In genomic region chr1:239976130-239976968, GRCh38 we compare ENCODE assay signal across 8 cellular contexts.
DNase-seq lines count a peak whose midpoint lies in the region; ATAC-seq, FAIRE-seq and TF ChIP-seq lines count a peak whose summit lies in the region.

No MANE protein-coding gene starts in this region.

- no peaks in the 10 kb centered on the region for H3K9me3 ChIP-seq in pancreas

- no peaks in the 10 kb centered on the region for H3K36me3 ChIP-seq in pancreas

- no peak overlapping the region for H3K4me3 Mint-ChIP-seq in CD14-positive monocyte

- intact Hi-C loops in CD14-positive monocyte (cut with micrococcal nuclease), result no loop called here
- intact Hi-C loops in pancreas (cut with DNase I), result no loop called here

- peak; percentile 49 for FAIRE-seq in GM18507 (lab: Jason Lieb, UNC)
- peak; percentile 90 for FAIRE-seq in pancreas (lab: Jason Lieb, UNC)

- H3K27ac Mint-ChIP-seq in CD14-positive monocyte, result no peak overlapping the region

- H3K27me3 ChIP-seq in pancreas, result no peaks in the 10 kb centered on the region

- WGBS in pancreas, 2 donors, result 19 to 22% methylated on average over 5 of the region's 5 CpGs

- no peaks in the 10 kb centered on the region for H3K4me1 Mint-ChIP-seq in CD14-positive monocyte

- H3K27me3 Mint-ChIP-seq in CD14-positive monocyte (ENCODE audit: low read depth in 3 of 3), result peaks cover 0 to 3% (median 1%) of the 10 kb centered on the region in 3 donors

- DNase-seq in CD14-positive monocyte (ENCODE audit: low spot score) (no peak), GM18507 (ENCODE audit: extremely low spot score, insufficient read length, low read depth) (peak; percentile 18), NCI-H2171 treated with DMSO at 0.1 percent for 48 hours (lab: John Stamatoyannopoulos, UW) (peak; percentile 8), fibroblast of pulmonary artery (ENCODE audit: low read depth) (peak; percentile 60), pancreas (peak in 4 of 6 donors; percentile 18 to 69 (median 49)), NCI-H2029 treated with DMSO at 0.1 percent for 48 hours (lab: John Stamatoyannopoulos, UW) (no peak)
- DNase-seq in activated CD8-positive, alpha-beta memory T cell treated with anti-CD3 and anti-CD28 coated beads, Interleukin-2, amount 50 U/mL, for 48 hours, result peak; percentile 60

- peaks cover 12 to 25% (median 22%) of the 10 kb centered on the region in 7 donors for H3K9me3 Mint-ChIP-seq in CD14-positive monocyte

- H3K4me1 ChIP-seq in pancreas, result no peaks in the 10 kb centered on the region

- H3K36me3 Mint-ChIP-seq in CD14-positive monocyte, result no peaks in the 10 kb centered on the region

- ATAC-seq in HG02884 (IDR thresholded peaks at IDR 0.05; ENCODE audit: unreplicated experiment), result peak; percentile 91
- peak; percentile 55 to 86 (median 80) for ATAC-seq in pancreas

- TF ChIP-seq CTCF in CD14-positive monocyte (IDR thresholded peaks at IDR 0.05), result peak; percentile 93
- peak; percentile 98 for TF ChIP-seq CTCF in fibroblast of pulmonary artery (IDR thresholded peaks at IDR 0.05; ENCODE audit: low read length, missing control alignments)
- peak; percentile 85 to 94 (median 92) for TF ChIP-seq CTCF in pancreas (IDR thresholded peaks at IDR 0.05)

- H3K4me3 ChIP-seq in fibroblast of pulmonary artery (replicated peaks; ENCODE audit: low read depth, low read length) (no peak overlapping the region), pancreas (no peak overlapping the region)

- H3K27ac ChIP-seq in pancreas, result no peak overlapping the region

Comparison
In these comparisons a context has a peak if more than half of its experiments do, and no peak if none do; other contexts are left out.
1. DNase-seq: peak in GM18507 (single experiment), NCI-H2171 treated with DMSO at 0.1 percent for 48 hours (single experiment), activated CD8-positive, alpha-beta memory T cell treated with anti-CD3 and anti-CD28 coated beads, Interleukin-2, amount 50 U/mL, for 48 hours (single experiment), fibroblast of pulmonary artery (single experiment) and pancreas (4 of 6); none in CD14-positive monocyte (single experiment) and NCI-H2029 treated with DMSO at 0.1 percent for 48 hours (single experiment).
2. Peak in every context shown above with its lines, with median percentiles within 50 percentile points of each other: CTCF ChIP-seq.